ENCODE assay signal across 1 cellular context in the genomic region with DNA sequence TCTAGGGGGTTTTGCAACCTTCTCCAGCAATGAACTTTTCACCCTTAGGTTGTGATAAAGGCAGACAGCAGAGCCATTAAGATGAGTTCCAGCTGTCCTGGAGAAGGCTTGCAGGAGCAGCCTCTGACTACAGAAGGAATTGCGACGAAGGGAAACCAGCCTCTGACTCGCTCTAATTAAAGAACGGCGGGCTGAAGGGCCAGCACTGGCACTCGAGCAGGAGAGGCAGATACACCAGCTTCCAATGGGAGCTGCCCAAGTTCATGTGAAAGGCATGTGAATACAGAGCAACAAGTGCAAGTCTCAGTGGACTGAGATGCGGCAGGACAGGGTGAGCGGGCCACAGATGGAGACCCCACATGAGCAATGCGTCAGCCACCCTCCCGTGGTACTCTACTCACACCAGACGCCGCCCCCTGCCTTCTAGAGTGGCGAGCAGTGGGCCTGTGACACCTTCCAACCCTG.
A peak's percentile ranks its signal among the peaks of the same experiment; 100 is the strongest.
TF ChIP-seq lines count a peak whose summit lies in the region.

No MANE protein-coding gene starts in this region.

TF ChIP-seq in HEK293, 187 proteins besides CTCF, POLR2A, EP300 and RAD21 (continued from another document):
- TF ChIP-seq, protein P1, sequence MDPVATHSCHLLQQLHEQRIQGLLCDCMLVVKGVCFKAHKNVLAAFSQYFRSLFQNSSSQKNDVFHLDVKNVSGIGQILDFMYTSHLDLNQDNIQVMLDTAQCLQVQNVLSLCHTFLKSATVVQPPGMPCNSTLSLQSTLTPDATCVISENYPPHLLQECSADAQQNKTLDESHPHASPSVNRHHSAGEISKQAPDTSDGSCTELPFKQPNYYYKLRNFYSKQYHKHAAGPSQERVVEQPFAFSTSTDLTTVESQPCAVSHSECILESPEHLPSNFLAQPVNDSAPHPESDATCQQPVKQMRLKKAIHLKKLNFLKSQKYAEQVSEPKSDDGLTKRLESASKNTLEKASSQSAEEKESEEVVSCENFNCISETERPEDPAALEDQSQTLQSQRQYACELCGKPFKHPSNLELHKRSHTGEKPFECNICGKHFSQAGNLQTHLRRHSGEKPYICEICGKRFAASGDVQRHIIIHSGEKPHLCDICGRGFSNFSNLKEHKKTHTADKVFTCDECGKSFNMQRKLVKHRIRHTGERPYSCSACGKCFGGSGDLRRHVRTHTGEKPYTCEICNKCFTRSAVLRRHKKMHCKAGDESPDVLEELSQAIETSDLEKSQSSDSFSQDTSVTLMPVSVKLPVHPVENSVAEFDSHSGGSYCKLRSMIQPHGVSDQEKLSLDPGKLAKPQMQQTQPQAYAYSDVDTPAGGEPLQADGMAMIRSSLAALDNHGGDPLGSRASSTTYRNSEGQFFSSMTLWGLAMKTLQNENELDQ (tag by site-specific recombination; IDR thresholded peaks at IDR 0.05; ENCODE audit: low read depth) = no peak
- peak; percentile 44; the same call in 1 of the 2 replicates for TF ChIP-seq ZNF121 (tag by site-specific recombination; IDR thresholded peaks at IDR 0.05)
- TF ChIP-seq ZNF596 (tag by site-specific recombination; IDR thresholded peaks at IDR 0.05) = peak; percentile 58
- TF ChIP-seq, protein P2, sequence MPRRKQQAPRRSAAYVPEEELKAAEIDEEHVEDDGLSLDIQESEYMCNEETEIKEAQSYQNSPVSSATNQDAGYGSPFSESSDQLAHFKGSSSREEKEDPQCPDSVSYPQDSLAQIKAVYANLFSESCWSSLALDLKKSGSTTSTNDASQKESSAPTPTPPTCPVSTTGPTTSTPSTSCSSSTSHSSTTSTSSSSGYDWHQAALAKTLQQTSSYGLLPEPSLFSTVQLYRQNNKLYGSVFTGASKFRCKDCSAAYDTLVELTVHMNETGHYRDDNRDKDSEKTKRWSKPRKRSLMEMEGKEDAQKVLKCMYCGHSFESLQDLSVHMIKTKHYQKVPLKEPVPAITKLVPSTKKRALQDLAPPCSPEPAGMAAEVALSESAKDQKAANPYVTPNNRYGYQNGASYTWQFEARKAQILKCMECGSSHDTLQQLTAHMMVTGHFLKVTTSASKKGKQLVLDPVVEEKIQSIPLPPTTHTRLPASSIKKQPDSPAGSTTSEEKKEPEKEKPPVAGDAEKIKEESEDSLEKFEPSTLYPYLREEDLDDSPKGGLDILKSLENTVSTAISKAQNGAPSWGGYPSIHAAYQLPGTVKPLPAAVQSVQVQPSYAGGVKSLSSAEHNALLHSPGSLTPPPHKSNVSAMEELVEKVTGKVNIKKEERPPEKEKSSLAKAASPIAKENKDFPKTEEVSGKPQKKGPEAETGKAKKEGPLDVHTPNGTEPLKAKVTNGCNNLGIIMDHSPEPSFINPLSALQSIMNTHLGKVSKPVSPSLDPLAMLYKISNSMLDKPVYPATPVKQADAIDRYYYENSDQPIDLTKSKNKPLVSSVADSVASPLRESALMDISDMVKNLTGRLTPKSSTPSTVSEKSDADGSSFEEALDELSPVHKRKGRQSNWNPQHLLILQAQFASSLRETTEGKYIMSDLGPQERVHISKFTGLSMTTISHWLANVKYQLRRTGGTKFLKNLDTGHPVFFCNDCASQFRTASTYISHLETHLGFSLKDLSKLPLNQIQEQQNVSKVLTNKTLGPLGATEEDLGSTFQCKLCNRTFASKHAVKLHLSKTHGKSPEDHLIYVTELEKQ (tag by site-specific recombination; IDR thresholded peaks at IDR 0.05; ENCODE audit: borderline replicate concordance) = no peak
- TF ChIP-seq GLIS1 (tag by site-specific recombination; IDR thresholded peaks at IDR 0.05) = no peak
- 0 out of 2 replicates have a peak, but pooled peaks have one; percentile 14 for TF ChIP-seq SCRT1 (tag by site-specific recombination; IDR thresholded peaks at IDR 0.05; ENCODE audit: borderline replicate concordance)
